ENCODE assay signal across 1 cellular context in the genomic region with DNA sequence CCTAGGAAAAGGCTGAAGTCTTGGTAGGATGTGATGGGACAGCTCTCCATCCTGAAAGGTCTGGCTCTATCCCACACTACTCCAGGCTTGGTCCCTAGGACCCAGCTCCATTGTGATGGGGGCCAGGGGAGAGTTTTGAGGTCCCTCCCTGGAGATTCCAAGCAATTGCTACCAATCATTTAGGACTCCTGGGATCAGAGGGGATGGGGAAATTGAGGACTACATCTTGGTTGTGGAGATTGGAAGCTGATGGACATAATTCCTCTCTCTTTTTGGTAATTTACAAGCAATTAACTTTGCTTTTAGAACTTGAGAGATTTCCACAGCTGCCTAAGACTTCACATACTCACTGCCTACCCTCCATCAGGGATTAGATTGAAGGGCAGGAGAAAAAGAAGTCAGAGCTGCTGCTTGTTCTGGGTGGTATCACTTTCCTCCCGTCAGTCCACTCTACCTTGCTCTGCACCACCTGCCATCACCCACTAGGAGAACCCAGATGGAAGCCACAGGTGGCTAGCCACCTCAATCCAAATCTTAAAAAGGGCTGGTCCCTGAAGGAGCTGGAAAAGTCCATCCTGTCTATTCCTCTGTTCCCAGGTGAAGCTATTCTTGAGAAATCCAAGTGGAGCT.
TF ChIP-seq lines count a peak whose summit lies in the region.

No MANE protein-coding gene starts in this region.

TF ChIP-seq in GM12878, 131 proteins besides CTCF, POLR2A, EP300 and RAD21 (continued from another document):
- TF ChIP-seq SMAD5 (IDR thresholded peaks at IDR 0.05; ENCODE audit: low read depth) (peak; percentile 45; the same call in 1 of the 2 replicates), MTA3 (IDR thresholded peaks at IDR 0.05; ENCODE audit: borderline replicate concordance, low read length) (0 out of 2 replicates have a peak, but pooled peaks have one; percentile 57)
